Comparison of ENCODE assay signal across 23 cellular contexts in the genomic region with DNA sequence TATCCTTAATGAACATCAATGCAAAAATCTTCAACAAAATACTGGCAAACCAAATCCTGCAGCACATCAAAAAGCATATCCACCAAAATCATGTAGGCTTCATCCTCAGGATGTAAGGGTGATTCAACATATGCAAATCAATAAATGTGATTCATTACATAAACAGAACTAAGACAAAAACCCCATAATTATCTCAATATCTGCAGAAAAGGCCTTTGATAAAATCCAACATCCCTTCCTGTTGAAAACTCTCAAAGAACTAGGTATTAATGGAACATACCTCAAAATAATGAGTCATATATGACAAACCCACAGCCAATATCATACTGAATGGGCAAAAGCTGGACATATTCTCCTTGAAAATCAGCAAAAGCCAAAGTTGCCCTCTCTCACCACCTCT. TPM values are rescaled to one million over a fixed set of nuclear protein-coding genes. Genes with fewer than 3 reads are reported as not detected.
DNase-seq lines count a peak whose midpoint lies in the region; ATAC-seq, FAIRE-seq and TF ChIP-seq lines count a peak whose summit lies in the region.
"Had no signal": no experiment of that assay in that cellular context is flagged by ENCODE, and none has a peak within 500 bp of the region (broad histone marks: within the 10 kb centered on the region; RNA-seq: fewer than 3 reads in every experiment).

No MANE protein-coding gene starts in this region.

- DNase-seq in mammary epithelial cell = peak; percentile 80
- DNase-seq in breast epithelium (ENCODE audit: low spot score in 2 of 2) = no peak
- DNase-seq in astrocyte (ENCODE audit: low read depth) = peak; percentile 4
- DNase-seq in foreskin fibroblast = peak; percentile 13 to 48
- DNase-seq in NCI-H748 treated with DMSO at 0.1 percent for 48 hours (lab: John Stamatoyannopoulos, UW) = no peak
- DNase-seq in superior temporal gyrus (ENCODE audit: extremely low spot score) = no peak
- DNase-seq: 8988T; DMS153; H9; HFFc6; KBM-7; MG63; NCI-H1417 treated with DMSO at 0.1 percent for 48 hours; NCI-H187; NCI-H524; NCI-H82; NK-92 treated with Interleukin-12 subunit alpha and Interleukin-12 subunit beta, amount 100 ng/mL, for 24 hours; SIG-M5 had no signal

- H3K9me3 Mint-ChIP-seq in astrocyte (ENCODE audit: unreplicated experiment) = peaks cover 7% of the 10 kb centered on the region

- H3K9ac ChIP-seq in mammary epithelial cell (ENCODE audit: insufficient read depth, low read length) (no peak overlapping the region), astrocyte (ENCODE audit: low read length) (no peak overlapping the region)

- H4K20me1 ChIP-seq in mammary epithelial cell (ENCODE audit: insufficient read depth, low read length) (no peaks in the 10 kb centered on the region), astrocyte (ENCODE audit: insufficient read depth, low read length) (no peaks in the 10 kb centered on the region)

- no peak for TF ChIP-seq POLR2A in breast epithelium (IDR thresholded peaks at IDR 0.05)

- no peaks in the 10 kb centered on the region for H3K36me3 Mint-ChIP-seq in astrocyte (ENCODE audit: low read depth, unreplicated experiment)

- CTCF ChIA-PET in mammary epithelial cell (lab: Charles Lee; ENCODE audit: low non-redundant PET) = interaction anchor here (0.6 kb wide), 1 partner anchor 956 kb away, joined by 3 read pairs; no protein-coding TSS in a partner anchor

- peaks cover 7% of the 10 kb centered on the region for H3K9me3 ChIP-seq in mammary epithelial cell (replicated peaks; ENCODE audit: insufficient read depth, low read length)
- peaks cover 7 to 14% of the 10 kb centered on the region in 2 donors for H3K9me3 ChIP-seq in breast epithelium
- no peaks in the 10 kb centered on the region for H3K9me3 ChIP-seq in astrocyte (ENCODE audit: insufficient read depth, low read depth, low read length)

- dilution Hi-C loops in mammary epithelial cell (cut with HindIII; ENCODE audit: low sequenced_read_pairs) = no loop called here

- no peak overlapping the region for H3K27ac Mint-ChIP-seq in astrocyte (ENCODE audit: unreplicated experiment)
- H3K27ac Mint-ChIP-seq: GM23338, H9, HFFc6 had no signal

- H3K4me2 ChIP-seq in mammary epithelial cell (ENCODE audit: insufficient read depth, low read depth, low read length) (peak overlapping the region; percentile 32), astrocyte (ENCODE audit: low read length) (no peak overlapping the region)
- H3K4me2 ChIP-seq: GM23338 had no signal

- TF ChIP-seq CTCF in mammary epithelial cell (conservative IDR thresholded peaks at IDR 0.05 in 1 of 2, IDR thresholded peaks at IDR 0.05 in 1 of 2; ENCODE audit: extremely low read depth in 1 of 2, insufficient read depth in 1 of 2, low read depth in 1 of 2, low read length in 2 of 2) (no peak), breast epithelium (IDR thresholded peaks at IDR 0.05) (no peak), astrocyte (IDR thresholded peaks at IDR 0.05; ENCODE audit: insufficient read depth, low read depth, low read length) (no peak), foreskin fibroblast (IDR thresholded peaks at IDR 0.05; ENCODE audit: low read depth, low read length) (no peak)

- H3K4me1 Mint-ChIP-seq in astrocyte (ENCODE audit: low read depth, unreplicated experiment) = peaks cover 6% of the 10 kb centered on the region
- H3K4me1 Mint-ChIP-seq: GM23338, H9 had no signal

- no peak overlapping the region for H3K4me3 Mint-ChIP-seq in astrocyte (ENCODE audit: unreplicated experiment)
- H3K4me3 Mint-ChIP-seq: GM23338, H9, HFFc6 had no signal

- no TSS peak for BruUV-seq in mammary epithelial cell (replicated peaks; lab: Mats Ljungman, UMichigan)

- no peak overlapping the region for H3K27ac ChIP-seq in mammary epithelial cell (ENCODE audit: insufficient read depth, low read depth, low read length)
- no peak overlapping the region for H3K27ac ChIP-seq in breast epithelium
- no peak overlapping the region for H3K27ac ChIP-seq in astrocyte (ENCODE audit: low read depth, low read length)
- H3K27ac ChIP-seq: RWPE1, SK-N-MC had no signal

- H3K27me3 ChIP-seq in mammary epithelial cell (ENCODE audit: insufficient read depth, low read length) (no peaks in the 10 kb centered on the region), breast epithelium (no peaks in the 10 kb centered on the region), astrocyte (ENCODE audit: insufficient read depth, low read length) (no peaks in the 10 kb centered on the region)
- H3K27me3 ChIP-seq: MG63 had no signal

- H3K36me3 ChIP-seq in mammary epithelial cell (ENCODE audit: insufficient read depth, low read length) = no peaks in the 10 kb centered on the region
- H3K36me3 ChIP-seq in breast epithelium = no peaks in the 10 kb centered on the region
- no peaks in the 10 kb centered on the region for H3K36me3 ChIP-seq in astrocyte (ENCODE audit: insufficient read depth, low read length)
- H3K36me3 ChIP-seq: MG63 had no signal

- H2AFZ ChIP-seq in mammary epithelial cell (ENCODE audit: low read depth, low read length) (no peak overlapping the region), astrocyte (ENCODE audit: low read depth, low read length) (no peak overlapping the region)
- H2AFZ ChIP-seq: GM23338 had no signal

- H3K79me2 ChIP-seq in mammary epithelial cell (ENCODE audit: insufficient read depth, low read length) (no peaks in the 10 kb centered on the region), astrocyte (ENCODE audit: insufficient read depth, low read length) (no peaks in the 10 kb centered on the region)

- ATAC-seq in GM19463 (IDR thresholded peaks at IDR 0.05; ENCODE audit: unreplicated experiment) = no peak
- ATAC-seq: GM23338 had no signal

- H3K4me1 ChIP-seq in mammary epithelial cell (ENCODE audit: insufficient read depth, low read length) (peaks cover 7% of the 10 kb centered on the region), breast epithelium (no peaks in the 10 kb centered on the region), astrocyte (ENCODE audit: insufficient read depth, low read length) (no peaks in the 10 kb centered on the region)

- intact Hi-C loops in mammary epithelial cell (cut with micrococcal nuclease) = no loop called here
- intact Hi-C loops in breast epithelium (cut with DNase I; ENCODE audit: low total_unique reads) = no loop called here

- in situ Hi-C loops in mammary epithelial cell (cut with MboI; ENCODE audit: low sequenced_read_pairs in 2 of 2) = no loop called here

- H3K27me3 Mint-ChIP-seq in astrocyte (ENCODE audit: low read depth, unreplicated experiment) = no peaks in the 10 kb centered on the region

- no peak overlapping the region for H3K4me3 ChIP-seq in mammary epithelial cell (replicated peaks in 1 of 3; ENCODE audit: insufficient read depth in 1 of 3, low read depth in 2 of 3, low read length in 3 of 3)
- no peak overlapping the region for H3K4me3 ChIP-seq in breast epithelium
- no peak overlapping the region for H3K4me3 ChIP-seq in astrocyte (ENCODE audit: insufficient read depth, low read depth, low read length)
- H3K4me3 ChIP-seq in foreskin fibroblast (ENCODE audit: low read depth in 1 of 2, low read length in 2 of 2) = no peak overlapping the region
- H3K4me3 ChIP-seq: GM23338, MG63, SK-N-MC had no signal

- no peak for FAIRE-seq in astrocyte (lab: Jason Lieb, UNC)
- FAIRE-seq: G401.6 had no signal

RNA-seq across cellular contexts. Expression of gene DEPDC1, which starts 54.6 kb away (rescaled TPM):
- total RNA-seq in mammary epithelial cell (10 to 100 TPM in 1 of 2 donors, under 1 TPM in 1; 0.67 to 24.1 TPM), breast epithelium (1 to 10 TPM in 2 of 3 donors, not detected in 1; 1.5 to 1.9 TPM), astrocyte (2.0 and 2.6 TPM in 2 replicates)
- polyA plus RNA-seq in mammary epithelial cell = 12.3 TPM
- 15.2 TPM for polyA minus RNA-seq in mammary epithelial cell

Comparison
In these comparisons a context has a peak if more than half of its experiments do, and no peak if none do; other contexts are left out.
1. DNase-seq: peak in mammary epithelial cell (single experiment), astrocyte (single experiment) and foreskin fibroblast (2 of 2); none in breast epithelium (0 of 2), NCI-H748 treated with DMSO at 0.1 percent for 48 hours (single experiment) and superior temporal gyrus (single experiment).